In the genomic region with DNA sequence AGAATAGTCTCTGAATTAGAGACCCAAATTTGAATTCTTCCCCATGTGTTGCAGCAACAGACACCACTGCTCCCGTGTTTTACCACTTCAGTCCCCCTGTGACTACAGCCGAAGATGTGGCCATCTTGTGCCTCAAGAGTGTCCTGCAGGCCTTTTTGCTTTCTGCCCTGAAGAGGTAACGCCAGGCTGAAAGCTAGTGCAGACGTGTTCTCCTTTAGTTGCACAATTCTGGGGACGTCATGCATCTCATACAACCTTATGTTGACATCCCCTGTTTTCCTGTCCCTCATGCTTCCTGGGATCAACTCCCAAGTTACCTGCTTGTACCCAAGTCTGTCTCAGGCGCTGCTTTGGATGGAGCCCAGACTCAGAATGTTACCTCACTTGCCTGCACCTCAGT, we compare ENCODE assay signal across 27 cellular contexts.
"Had no signal": no experiment of that assay in that cellular context is flagged by ENCODE, and none has a peak within 500 bp of the region (broad histone marks: within the 10 kb centered on the region; RNA-seq: fewer than 3 reads in every experiment).

No MANE protein-coding gene starts in this region.

- H2AFZ ChIP-seq: neural progenitor cell had no signal

- H3K36me3 ChIP-seq: colonic mucosa, gastrocnemius medialis, neural progenitor cell, thoracic aorta, tibial nerve, upper lobe of left lung had no signal

- H3K9ac ChIP-seq: neural progenitor cell had no signal

- H3K4me3 ChIP-seq: colonic mucosa, gastrocnemius medialis, lung, neural progenitor cell, psoas muscle, skin epidermis, thoracic aorta, tibial nerve, upper lobe of left lung had no signal

- H3K9me3 Mint-ChIP-seq: dendritic cell treated with granulocyte-macrophage colony-stimulating factor and Interleukin-4, amounts not matched to agents 40 ng/mL and 50 ng/mL, for 4 days; naive thymus-derived CD4-positive, alpha-beta T cell; neural progenitor cell; stimulated activated naive B cell treated with anti-CD40 and anti-IgM and Interleukin-4, amounts not matched to agents 10 μg/mL and 1 μg/mL and 100 μg/mL, for 72 hours; stimulated activated naive CD8-positive, alpha-beta T cell treated with anti-CD3 and anti-CD28 coated beads, Interleukin-15, Interleukin-2, amounts not matched to agents 100 ng/mL and 50 ng/mL, for 24 hours had no signal

- FAIRE-seq: endothelial cell of umbilical vein, kidney, urothelium cell line had no signal

- H3K9me3 ChIP-seq: colonic mucosa, gastrocnemius medialis, psoas muscle, thoracic aorta, tibial nerve, upper lobe of left lung had no signal

- H3K27me3 ChIP-seq: colonic mucosa, gastrocnemius medialis, neural progenitor cell, upper lobe of left lung had no signal

- H3K4me1 ChIP-seq: colonic mucosa, gastrocnemius medialis, psoas muscle, tibial nerve, upper lobe of left lung had no signal

- DNase-seq: colonic mucosa; effector memory CD4-positive, alpha-beta T cell; foreskin fibroblast; gastrocnemius medialis; head of caudate nucleus; kidney; mesendoderm; midbrain; naive thymus-derived CD4-positive, alpha-beta T cell; nucleus accumbens; psoas muscle; right cardiac atrium; stimulated activated CD4-positive, alpha-beta T cell treated with anti-CD3 and anti-CD28 coated beads, Interleukin-15, amount 100 ng/mL, for 24 hours; stimulated activated CD4-positive, alpha-beta T cell treated with anti-CD3 and anti-CD28 coated beads, Interleukin-2, amount 100 ng/mL, for 48 hours; stimulated activated naive B cell treated with anti-CD40 and anti-IgM and Interleukin-4, amounts not matched to agents 10 μg/mL and 1 μg/mL and 100 μg/mL, for 72 hours; upper lobe of left lung had no signal

- H3K27ac Mint-ChIP-seq: dendritic cell treated with granulocyte-macrophage colony-stimulating factor and Interleukin-4, amounts not matched to agents 40 ng/mL and 50 ng/mL, for 4 days; naive thymus-derived CD4-positive, alpha-beta T cell; nephron; neural progenitor cell; stimulated activated naive B cell treated with anti-CD40 and anti-IgM and Interleukin-4, amounts not matched to agents 10 μg/mL and 1 μg/mL and 100 μg/mL, for 72 hours; stimulated activated naive CD8-positive, alpha-beta T cell treated with anti-CD3 and anti-CD28 coated beads, Interleukin-15, Interleukin-2, amounts not matched to agents 100 ng/mL and 50 ng/mL, for 24 hours had no signal

- H3K4me3 Mint-ChIP-seq: dendritic cell treated with granulocyte-macrophage colony-stimulating factor and Interleukin-4, amounts not matched to agents 40 ng/mL and 50 ng/mL, for 4 days; naive thymus-derived CD4-positive, alpha-beta T cell; nephron; neural progenitor cell; stimulated activated naive B cell treated with anti-CD40 and anti-IgM and Interleukin-4, amounts not matched to agents 10 μg/mL and 1 μg/mL and 100 μg/mL, for 72 hours; stimulated activated naive CD8-positive, alpha-beta T cell treated with anti-CD3 and anti-CD28 coated beads, Interleukin-15, Interleukin-2, amounts not matched to agents 100 ng/mL and 50 ng/mL, for 24 hours had no signal

- H3K4me1 Mint-ChIP-seq: naive thymus-derived CD4-positive, alpha-beta T cell; stimulated activated naive B cell treated with anti-CD40 and anti-IgM and Interleukin-4, amounts not matched to agents 10 μg/mL and 1 μg/mL and 100 μg/mL, for 72 hours had no signal

- ATAC-seq: gastrocnemius medialis; left lobe of liver; naive thymus-derived CD4-positive, alpha-beta T cell; psoas muscle; right cardiac atrium; stimulated activated naive B cell treated with anti-CD40 and anti-IgM and Interleukin-4, amounts not matched to agents 10 μg/mL and 1 μg/mL and 100 μg/mL, for 72 hours had no signal

- H3K36me3 Mint-ChIP-seq: naive thymus-derived CD4-positive, alpha-beta T cell; stimulated activated naive B cell treated with anti-CD40 and anti-IgM and Interleukin-4, amounts not matched to agents 10 μg/mL and 1 μg/mL and 100 μg/mL, for 72 hours had no signal

- H3K27ac ChIP-seq: colonic mucosa, gastrocnemius medialis, neural progenitor cell, psoas muscle, thoracic aorta, tibial nerve, upper lobe of left lung had no signal
